ENCODE assay signal across 8 cellular contexts in genomic region chr3:19348929-19349564, GRCh38.
A peak's percentile ranks its signal among the peaks of the same experiment; 100 is the strongest.
DNase-seq lines count a peak whose midpoint lies in the region; ATAC-seq and TF ChIP-seq lines count a peak whose summit lies in the region.

No MANE protein-coding gene starts in this region.

- H2BK5ac ChIP-seq in mesendoderm (ENCODE audit: low read length), result no peak overlapping the region

- H3K36me3 ChIP-seq in brain microvascular endothelial cell (replicated peaks), result no peaks in the 10 kb centered on the region
- no peaks in the 10 kb centered on the region for H3K36me3 ChIP-seq in mesendoderm (ENCODE audit: control insufficient read depth, insufficient read depth, low read length)

- H3K27ac ChIP-seq in brain microvascular endothelial cell (no peak overlapping the region), mesendoderm (ENCODE audit: low read depth, low read length) (no peak overlapping the region)

- H3K18ac ChIP-seq in mesendoderm (ENCODE audit: low read length), result no peak overlapping the region

- ATAC-seq in Right ventricle myocardium inferior (peak; percentile 54), Right ventricle myocardium superior (ENCODE audit: poor library complexity) (no peak), GM21825 (IDR thresholded peaks at IDR 0.05; ENCODE audit: unreplicated experiment) (peak; percentile 86)

- no peak overlapping the region for H2AK5ac ChIP-seq in mesendoderm (ENCODE audit: low read length)

- no peak overlapping the region for H2BK120ac ChIP-seq in mesendoderm (ENCODE audit: low read depth, low read length)

- no peak overlapping the region for H3K9ac ChIP-seq in mesendoderm (ENCODE audit: low read length)

- H3K23ac ChIP-seq in mesendoderm (ENCODE audit: low read length), result no peak overlapping the region

- H3K56ac ChIP-seq in mesendoderm (ENCODE audit: low read length), result no peak overlapping the region

- H4K8ac ChIP-seq in mesendoderm (ENCODE audit: low read depth, low read length), result no peak overlapping the region

- no peaks in the 10 kb centered on the region for H3K4me1 ChIP-seq in mesendoderm (ENCODE audit: control insufficient read depth, low read depth, low read length)

- no peak overlapping the region for H4K5ac ChIP-seq in mesendoderm (ENCODE audit: low read length)

- H3K4ac ChIP-seq in mesendoderm (ENCODE audit: low read depth, low read length), result no peak overlapping the region

- H3K79me1 ChIP-seq in mesendoderm (ENCODE audit: low read length), result no peaks in the 10 kb centered on the region

- no peaks in the 10 kb centered on the region for H3K27me3 ChIP-seq in brain microvascular endothelial cell (replicated peaks)
- H3K27me3 ChIP-seq in mesendoderm (ENCODE audit: insufficient read depth, low read length, poor library complexity), result no peaks in the 10 kb centered on the region

- peak; percentile 76 for TF ChIP-seq CTCF in brain microvascular endothelial cell (IDR thresholded peaks at IDR 0.05; ENCODE audit: low read depth, low read length, missing control alignments)

- no peak for DNase-seq in Right ventricle myocardium inferior (ENCODE audit: missing footprints)
- DNase-seq in Right ventricle myocardium superior, result no peak
- peak; percentile 2 for DNase-seq in LHCN-M2 (ENCODE audit: low read depth)
- peak; percentile 46 for DNase-seq in brain microvascular endothelial cell
- peak; percentile 30 for DNase-seq in mesendoderm
- DNase-seq in stimulated activated naive CD4-positive, alpha-beta T cell treated with Interleukin-2 at 50 U/mL for 16 hours (lab: John Stamatoyannopoulos, UW), result no peak
- DNase-seq in NCI-H2196 treated with DMSO at 0.1 percent for 48 hours (lab: John Stamatoyannopoulos, UW; ENCODE audit: unreplicated experiment), result no peak

- intact Hi-C loops in Right ventricle myocardium inferior (cut with DNase I), result loop anchor here (2.0 to 5.0 kb wide), 2 partner anchors 194 to 518 kb away; no protein-coding TSS in a partner anchor
- intact Hi-C loops in Right ventricle myocardium superior (cut with DNase I), result loop anchor here (10.0 kb wide), 1 partner anchor 196 kb away; no protein-coding TSS in a partner anchor

- in situ Hi-C loops in brain microvascular endothelial cell (cut with HindIII; ENCODE audit: low pct_ligation_motif_present, low sequenced_read_pairs), result no loop called here

- WGBS in mesendoderm (ENCODE audit: extremely low coverage, insufficient coverage, low lambda C conversion rate), result no CpG with 5 or more reads among the region's 5 CpGs

- no peaks in the 10 kb centered on the region for H3K79me2 ChIP-seq in mesendoderm (ENCODE audit: control insufficient read depth, insufficient read depth, low read length)

- no peak overlapping the region for H3K4me2 ChIP-seq in mesendoderm (ENCODE audit: low read length)

- no peak overlapping the region for H3K4me3 ChIP-seq in brain microvascular endothelial cell (ENCODE audit: low read depth, low read length)
- H3K4me3 ChIP-seq in mesendoderm (ENCODE audit: low read length), result no peak overlapping the region

- H2BK15ac ChIP-seq in mesendoderm (replicated peaks; ENCODE audit: low read depth), result no peak overlapping the region

Comparison
In these comparisons a context has a peak if more than half of its experiments do, and no peak if none do; other contexts are left out.
1. DNase-seq: peak in LHCN-M2 (single experiment), brain microvascular endothelial cell (single experiment) and mesendoderm (single experiment); none in Right ventricle myocardium inferior (single experiment), Right ventricle myocardium superior (single experiment), stimulated activated naive CD4-positive, alpha-beta T cell treated with Interleukin-2 at 50 U/mL for 16 hours (single experiment) and NCI-H2196 treated with DMSO at 0.1 percent for 48 hours (single experiment).